In genomic region chr3:59258591-59258990, GRCh38 we compare ENCODE assay signal across 2 cellular contexts.
TF ChIP-seq lines count a peak whose summit lies in the region.

No MANE protein-coding gene starts in this region.

TF ChIP-seq in HCT116, 20 proteins besides CTCF, POLR2A, EP300 and RAD21 (continued from another document):
- TF ChIP-seq, protein P1, sequence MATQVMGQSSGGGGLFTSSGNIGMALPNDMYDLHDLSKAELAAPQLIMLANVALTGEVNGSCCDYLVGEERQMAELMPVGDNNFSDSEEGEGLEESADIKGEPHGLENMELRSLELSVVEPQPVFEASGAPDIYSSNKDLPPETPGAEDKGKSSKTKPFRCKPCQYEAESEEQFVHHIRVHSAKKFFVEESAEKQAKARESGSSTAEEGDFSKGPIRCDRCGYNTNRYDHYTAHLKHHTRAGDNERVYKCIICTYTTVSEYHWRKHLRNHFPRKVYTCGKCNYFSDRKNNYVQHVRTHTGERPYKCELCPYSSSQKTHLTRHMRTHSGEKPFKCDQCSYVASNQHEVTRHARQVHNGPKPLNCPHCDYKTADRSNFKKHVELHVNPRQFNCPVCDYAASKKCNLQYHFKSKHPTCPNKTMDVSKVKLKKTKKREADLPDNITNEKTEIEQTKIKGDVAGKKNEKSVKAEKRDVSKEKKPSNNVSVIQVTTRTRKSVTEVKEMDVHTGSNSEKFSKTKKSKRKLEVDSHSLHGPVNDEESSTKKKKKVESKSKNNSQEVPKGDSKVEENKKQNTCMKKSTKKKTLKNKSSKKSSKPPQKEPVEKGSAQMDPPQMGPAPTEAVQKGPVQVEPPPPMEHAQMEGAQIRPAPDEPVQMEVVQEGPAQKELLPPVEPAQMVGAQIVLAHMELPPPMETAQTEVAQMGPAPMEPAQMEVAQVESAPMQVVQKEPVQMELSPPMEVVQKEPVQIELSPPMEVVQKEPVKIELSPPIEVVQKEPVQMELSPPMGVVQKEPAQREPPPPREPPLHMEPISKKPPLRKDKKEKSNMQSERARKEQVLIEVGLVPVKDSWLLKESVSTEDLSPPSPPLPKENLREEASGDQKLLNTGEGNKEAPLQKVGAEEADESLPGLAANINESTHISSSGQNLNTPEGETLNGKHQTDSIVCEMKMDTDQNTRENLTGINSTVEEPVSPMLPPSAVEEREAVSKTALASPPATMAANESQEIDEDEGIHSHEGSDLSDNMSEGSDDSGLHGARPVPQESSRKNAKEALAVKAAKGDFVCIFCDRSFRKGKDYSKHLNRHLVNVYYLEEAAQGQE (IDR thresholded peaks at IDR 0.05; ENCODE audit: low read depth): no peak
- TF ChIP-seq ZNF274 (IDR thresholded peaks at IDR 0.05; ENCODE audit: low read depth, low read length) (no peak), CBX3 (IDR thresholded peaks at IDR 0.05; ENCODE audit: low read depth) (no peak), ATF3 (IDR thresholded peaks at IDR 0.05) (no peak), POLR2AphosphoS5 (IDR thresholded peaks at IDR 0.05; ENCODE audit: low read depth, low read length) (no peak), EGR1 (IDR thresholded peaks at IDR 0.05; ENCODE audit: low read depth) (no peak), JUND (IDR thresholded peaks at IDR 0.05) (no peak), EZH2phosphoT487 (IDR thresholded peaks at IDR 0.05; ENCODE audit: borderline replicate concordance) (no peak), ZBTB33 (IDR thresholded peaks at IDR 0.05; ENCODE audit: extremely low read depth, insufficient replicate concordance, low read length) (no peak), YY1 (IDR thresholded peaks at IDR 0.05; ENCODE audit: extremely low read depth, insufficient replicate concordance, low read depth, low read length) (no peak), SP1 (IDR thresholded peaks at IDR 0.05; ENCODE audit: low read depth) (no peak), CEBPB (IDR thresholded peaks at IDR 0.05; ENCODE audit: low read depth) (no peak)
- TF ChIP-seq, protein P2, sequence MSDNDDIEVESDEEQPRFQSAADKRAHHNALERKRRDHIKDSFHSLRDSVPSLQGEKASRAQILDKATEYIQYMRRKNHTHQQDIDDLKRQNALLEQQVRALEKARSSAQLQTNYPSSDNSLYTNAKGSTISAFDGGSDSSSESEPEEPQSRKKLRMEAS (IDR thresholded peaks at IDR 0.05): no peak

TF ChIP-seq in H1, 55 proteins besides CTCF, POLR2A, EP300 and RAD21 (continued from another document):
- TF ChIP-seq CHD7 (IDR thresholded peaks at IDR 0.05; ENCODE audit: insufficient replicate concordance, low read length) (no peak), FOSL1 (IDR thresholded peaks at IDR 0.05; ENCODE audit: insufficient read depth, low read depth, low read length) (no peak), RBBP5 (IDR thresholded peaks at IDR 0.05; ENCODE audit: borderline replicate concordance, low read depth, low read length) (no peak), ZNF274 (IDR thresholded peaks at IDR 0.05; ENCODE audit: borderline replicate concordance, extremely low read depth, low read length) (no peak)
